11 cellular contexts compared by ENCODE assay signal in genomic region chr17:64103751-64104364, GRCh38. TPM values are rescaled to one million over a fixed set of nuclear protein-coding genes. Genes with fewer than 3 reads are reported as not detected.
DNase-seq lines count a peak whose midpoint lies in the region; ATAC-seq and TF ChIP-seq lines count a peak whose summit lies in the region.
"Had no signal": no experiment of that assay in that cellular context is flagged by ENCODE, and none has a peak within 500 bp of the region (broad histone marks: within the 10 kb centered on the region; RNA-seq: fewer than 3 reads in every experiment).

No MANE protein-coding gene starts in this region.

- H3K9me3 ChIP-seq in DND-41 (ENCODE audit: insufficient read depth, low read length, severe bottlenecking) = no peaks in the 10 kb centered on the region
- H3K9me3 ChIP-seq in SK-N-SH = no peaks in the 10 kb centered on the region
- H3K9me3 ChIP-seq in colonic mucosa = no peaks in the 10 kb centered on the region

- TF ChIP-seq CTCF in DND-41 (IDR thresholded peaks at IDR 0.05; ENCODE audit: borderline replicate concordance, extremely low read depth, low read length, poor library complexity, severe bottlenecking) (no peak), SK-N-SH (IDR thresholded peaks at IDR 0.05) (no peak), foreskin fibroblast (IDR thresholded peaks at IDR 0.05; ENCODE audit: low read depth, low read length) (no peak), colonic mucosa (IDR thresholded peaks at IDR 0.05) (no peak)

- no peaks in the 10 kb centered on the region for H3F3A ChIP-seq in SK-N-SH (replicated peaks; ENCODE audit: insufficient read depth)

- H3K4me3 ChIP-seq in DND-41 (ENCODE audit: low read depth in 1 of 2, low read length in 2 of 2) = no peak overlapping the region
- no peak overlapping the region for H3K4me3 ChIP-seq in SK-N-SH (ENCODE audit: low read depth in 2 of 2, low read length in 1 of 2)
- H3K4me3 ChIP-seq in foreskin fibroblast (ENCODE audit: low read depth in 1 of 2, low read length in 2 of 2) = no peak overlapping the region
- no peak overlapping the region for H3K4me3 ChIP-seq in colonic mucosa

- H3K79me2 ChIP-seq in DND-41 (ENCODE audit: insufficient read depth, low read length) = no peaks in the 10 kb centered on the region
- no peaks in the 10 kb centered on the region for H3K79me2 ChIP-seq in SK-N-SH (ENCODE audit: insufficient read depth)

- POLR2A ChIA-PET in SK-N-SH (lab: Yijun Ruan, JAX) = interaction anchor here (0.6 kb wide), 1 partner anchor 727 kb away, joined by 6 read pairs; no protein-coding TSS in a partner anchor

- H4K20me1 ChIP-seq in DND-41 (ENCODE audit: insufficient read depth, low read length) (no peaks in the 10 kb centered on the region), SK-N-SH (ENCODE audit: insufficient read depth) (no peaks in the 10 kb centered on the region)

- H3K36me3 ChIP-seq in DND-41 (ENCODE audit: insufficient read depth, low read length) (no peaks in the 10 kb centered on the region), SK-N-SH (replicated peaks in 1 of 2; ENCODE audit: control insufficient read depth in 1 of 2, insufficient read depth in 2 of 2, low read length in 1 of 2) (no peaks in the 10 kb centered on the region), colonic mucosa (no peaks in the 10 kb centered on the region)

- no peaks in the 10 kb centered on the region for H3K27me3 ChIP-seq in DND-41 (ENCODE audit: insufficient read depth, low read length, poor library complexity)
- no peaks in the 10 kb centered on the region for H3K27me3 ChIP-seq in SK-N-SH (ENCODE audit: insufficient read depth)
- H3K27me3 ChIP-seq in colonic mucosa = no peaks in the 10 kb centered on the region

- CTCF ChIA-PET in SK-N-SH (lab: Yijun Ruan, JAX) = interaction anchor here (1.3 to 2.7 kb wide), 2 partner anchors 18 to 30 kb away, joined by 6 to 10 read pairs; no protein-coding TSS in a partner anchor

- peak overlapping the region; percentile 46 for H3K27ac ChIP-seq in DND-41 (ENCODE audit: low read length)
- H3K27ac ChIP-seq in SK-N-SH (ENCODE audit: low read depth in 2 of 2, low read length in 1 of 2) = no peak overlapping the region
- no peak overlapping the region for H3K27ac ChIP-seq in colonic mucosa

- 23% methylated on average over 1 of the region's 1 CpG for WGBS in SK-N-SH (ENCODE audit: low lambda C conversion rate)

- intact Hi-C loops in colonic mucosa (cut with DNase I) = no loop called here

- no peak for TF ChIP-seq RAD21 in SK-N-SH (IDR thresholded peaks at IDR 0.05; ENCODE audit: low read length)

- H3K4me1 ChIP-seq in DND-41 (ENCODE audit: insufficient read depth, low read length) (peaks cover 37% of the 10 kb centered on the region), SK-N-SH (ENCODE audit: control insufficient read depth in 1 of 2, insufficient read depth in 2 of 2, low read depth in 1 of 2, low read length in 1 of 2) (no peaks in the 10 kb centered on the region), colonic mucosa (peaks cover 4% of the 10 kb centered on the region)

- ATAC-seq in DND-41 (ENCODE audit: insufficient read depth, low read depth) = peak; percentile 77

- H2AFZ ChIP-seq in DND-41 (ENCODE audit: low read depth, low read length) (no peak overlapping the region), SK-N-SH (ENCODE audit: low read depth) (no peak overlapping the region)

- peak overlapping the region; percentile 17; the same call in 1 of the 2 replicates for H3K9ac ChIP-seq in DND-41 (ENCODE audit: low read depth, low read length)
- no peak overlapping the region for H3K9ac ChIP-seq in SK-N-SH
- H3K9ac ChIP-seq in colonic mucosa (ENCODE audit: low read depth in 2 of 2, low read length in 2 of 2) = no peak overlapping the region

- no peaks in the 10 kb centered on the region for H3K9me2 ChIP-seq in SK-N-SH

- DNase-seq in DND-41 (peak; percentile 43), HCEC 1CT (peak; percentile 69), SK-N-SH (no peak), foreskin fibroblast (peak; percentile 53 to 66), colonic mucosa (no peak), NCI-H82 (lab: John Stamatoyannopoulos, UW) (no peak), T-helper 9 cell (no peak)
- DNase-seq in activated CD4-positive, alpha-beta T cell treated with anti-CD3 and anti-CD28 coated beads, Interleukin-2, amount 50 U/mL, for 48 hours = no peak
- DNase-seq: activated CD8-positive, alpha-beta memory T cell treated with anti-CD3 and anti-CD28 coated beads, Interleukin-2, amount 50 U/mL, for 48 hours; kidney glomerular epithelial cell; NCI-H69 had no signal

- H3K4me2 ChIP-seq in DND-41 (ENCODE audit: insufficient read depth, low read length) (no peak overlapping the region), SK-N-SH (no peak overlapping the region)

- TF ChIP-seq EP300 in SK-N-SH (IDR thresholded peaks at IDR 0.05; ENCODE audit: borderline replicate concordance in 1 of 2, low read depth in 1 of 2, low read length in 1 of 2) = no peak; a peak in 1 of 4 replicates

TF ChIP-seq in SK-N-SH, 30 proteins besides CTCF, POLR2A, EP300 and RAD21 (continues in another document):
- TF ChIP-seq POLR2AphosphoS5 (IDR thresholded peaks at IDR 0.05; ENCODE audit: low read depth, low read length) (no peak), PBX3 (IDR thresholded peaks at IDR 0.05) (no peak), MXI1 (IDR thresholded peaks at IDR 0.05; ENCODE audit: low read depth, low read length) (no peak), TEAD4 (IDR thresholded peaks at IDR 0.05; ENCODE audit: borderline replicate concordance, insufficient read depth) (no peak), CHD2 (IDR thresholded peaks at IDR 0.05; ENCODE audit: low read length, partially characterized antibody) (no peak), TCF12 (IDR thresholded peaks at IDR 0.05) (0 out of 2 replicates have a peak, but pooled peaks have one; percentile 32), NRF1 (IDR thresholded peaks at IDR 0.05; ENCODE audit: low read depth, low read length) (no peak), MEF2A (IDR thresholded peaks at IDR 0.05; ENCODE audit: borderline replicate concordance, low read depth) (no peak), FOXJ3 (CRISPR knock-in tag; IDR thresholded peaks at IDR 0.05) (no peak)
- TF ChIP-seq, protein P1, sequence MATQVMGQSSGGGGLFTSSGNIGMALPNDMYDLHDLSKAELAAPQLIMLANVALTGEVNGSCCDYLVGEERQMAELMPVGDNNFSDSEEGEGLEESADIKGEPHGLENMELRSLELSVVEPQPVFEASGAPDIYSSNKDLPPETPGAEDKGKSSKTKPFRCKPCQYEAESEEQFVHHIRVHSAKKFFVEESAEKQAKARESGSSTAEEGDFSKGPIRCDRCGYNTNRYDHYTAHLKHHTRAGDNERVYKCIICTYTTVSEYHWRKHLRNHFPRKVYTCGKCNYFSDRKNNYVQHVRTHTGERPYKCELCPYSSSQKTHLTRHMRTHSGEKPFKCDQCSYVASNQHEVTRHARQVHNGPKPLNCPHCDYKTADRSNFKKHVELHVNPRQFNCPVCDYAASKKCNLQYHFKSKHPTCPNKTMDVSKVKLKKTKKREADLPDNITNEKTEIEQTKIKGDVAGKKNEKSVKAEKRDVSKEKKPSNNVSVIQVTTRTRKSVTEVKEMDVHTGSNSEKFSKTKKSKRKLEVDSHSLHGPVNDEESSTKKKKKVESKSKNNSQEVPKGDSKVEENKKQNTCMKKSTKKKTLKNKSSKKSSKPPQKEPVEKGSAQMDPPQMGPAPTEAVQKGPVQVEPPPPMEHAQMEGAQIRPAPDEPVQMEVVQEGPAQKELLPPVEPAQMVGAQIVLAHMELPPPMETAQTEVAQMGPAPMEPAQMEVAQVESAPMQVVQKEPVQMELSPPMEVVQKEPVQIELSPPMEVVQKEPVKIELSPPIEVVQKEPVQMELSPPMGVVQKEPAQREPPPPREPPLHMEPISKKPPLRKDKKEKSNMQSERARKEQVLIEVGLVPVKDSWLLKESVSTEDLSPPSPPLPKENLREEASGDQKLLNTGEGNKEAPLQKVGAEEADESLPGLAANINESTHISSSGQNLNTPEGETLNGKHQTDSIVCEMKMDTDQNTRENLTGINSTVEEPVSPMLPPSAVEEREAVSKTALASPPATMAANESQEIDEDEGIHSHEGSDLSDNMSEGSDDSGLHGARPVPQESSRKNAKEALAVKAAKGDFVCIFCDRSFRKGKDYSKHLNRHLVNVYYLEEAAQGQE (IDR thresholded peaks at IDR 0.05; ENCODE audit: low read depth, low read length) = 0 out of 2 replicates have a peak, but pooled peaks have one; percentile 26
- TF ChIP-seq, protein P2, sequence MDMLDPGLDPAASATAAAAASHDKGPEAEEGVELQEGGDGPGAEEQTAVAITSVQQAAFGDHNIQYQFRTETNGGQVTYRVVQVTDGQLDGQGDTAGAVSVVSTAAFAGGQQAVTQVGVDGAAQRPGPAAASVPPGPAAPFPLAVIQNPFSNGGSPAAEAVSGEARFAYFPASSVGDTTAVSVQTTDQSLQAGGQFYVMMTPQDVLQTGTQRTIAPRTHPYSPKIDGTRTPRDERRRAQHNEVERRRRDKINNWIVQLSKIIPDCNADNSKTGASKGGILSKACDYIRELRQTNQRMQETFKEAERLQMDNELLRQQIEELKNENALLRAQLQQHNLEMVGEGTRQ (IDR thresholded peaks at IDR 0.05; ENCODE audit: borderline replicate concordance, low read depth, low read length) = no peak
- TF ChIP-seq, protein P3, sequence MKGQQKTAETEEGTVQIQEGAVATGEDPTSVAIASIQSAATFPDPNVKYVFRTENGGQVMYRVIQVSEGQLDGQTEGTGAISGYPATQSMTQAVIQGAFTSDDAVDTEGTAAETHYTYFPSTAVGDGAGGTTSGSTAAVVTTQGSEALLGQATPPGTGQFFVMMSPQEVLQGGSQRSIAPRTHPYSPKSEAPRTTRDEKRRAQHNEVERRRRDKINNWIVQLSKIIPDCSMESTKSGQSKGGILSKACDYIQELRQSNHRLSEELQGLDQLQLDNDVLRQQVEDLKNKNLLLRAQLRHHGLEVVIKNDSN (IDR thresholded peaks at IDR 0.05; ENCODE audit: borderline replicate concordance, low read depth) = no peak

RNA-seq across cellular contexts. Expression of gene ERN1, which starts 26.1 kb away (rescaled TPM):
- polyA plus RNA-seq in SK-N-SH (2012; rRNA removed) = 6.9 and 7.3 TPM in 2 replicates
- 5.2 and 6.2 TPM in 2 replicates for polyA plus RNA-seq in SK-N-SH (2012; cell fraction: cytosol; rRNA removed)
- 11.4 and 12.2 TPM in 2 replicates for polyA plus RNA-seq in SK-N-SH (2012; cell fraction: nucleus; rRNA removed)
- 10 to 100 TPM; 19.2 to 19.6 TPM for total RNA-seq in colonic mucosa

Comparison
In these comparisons a context has a peak if more than half of its experiments do, and no peak if none do; other contexts are left out.
1. DNase-seq: peak in DND-41 (single experiment), HCEC 1CT (single experiment) and foreskin fibroblast (2 of 2); none in SK-N-SH (single experiment), colonic mucosa (single experiment), activated CD4-positive, alpha-beta T cell treated with anti-CD3 and anti-CD28 coated beads, Interleukin-2, amount 50 U/mL, for 48 hours (0 of 2), NCI-H82 (single experiment) and T-helper 9 cell (single experiment).